30 cellular contexts compared by ENCODE assay signal in the genomic region with DNA sequence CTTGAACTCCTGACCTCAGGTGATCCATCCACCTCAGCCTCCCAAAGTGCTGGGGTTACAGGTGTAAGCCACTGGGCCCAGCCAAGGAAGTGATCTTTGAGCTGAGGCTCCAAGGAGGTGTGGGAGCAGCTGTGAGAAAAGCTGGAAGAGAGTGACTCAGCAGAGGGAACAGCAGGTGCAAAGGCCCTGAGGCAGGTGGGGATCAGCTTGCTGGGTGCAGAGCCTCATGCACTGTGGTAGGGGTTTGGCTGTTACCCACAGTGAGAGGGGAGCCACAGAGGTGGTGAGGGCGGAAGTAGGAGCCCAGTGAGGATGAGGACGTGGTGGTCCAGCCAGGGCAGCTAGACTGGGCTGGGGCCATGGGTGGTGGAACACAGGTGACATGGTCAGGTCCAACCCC. TPM values are rescaled to one million over a fixed set of nuclear protein-coding genes. Genes with fewer than 3 reads are reported as not detected.
"Had no signal": no experiment of that assay in that cellular context is flagged by ENCODE, and none has a peak within 500 bp of the region (broad histone marks: within the 10 kb centered on the region; RNA-seq: fewer than 3 reads in every experiment).

No MANE protein-coding gene starts in this region.

- ATAC-seq: activated naive CD4-positive, alpha-beta T cell treated with anti-CD3 and anti-CD28 coated beads, Interleukin-2, amount 50 U/mL, for 72 hours; activated T-cell treated with anti-CD3 and anti-CD28 coated beads, Interleukin-2, amount 50 U/mL, for 4 hours; activated T-helper 17 cell treated with anti-CD3 and anti-CD28 coated beads, Interleukin-2, amount 50 U/mL, for 72 hours; gastrocnemius medialis; left cardiac atrium; left ventricle myocardium superior; natural killer cell; stimulated activated naive CD8-positive, alpha-beta T cell treated with anti-CD3 and anti-CD28 coated beads, Interleukin-15, amount 100 ng/mL, for 72 hours; T-cell had no signal

- H3K27ac ChIP-seq: breast epithelium, gastrocnemius medialis, hepatocyte, neutrophil, ovary, right lobe of liver, skin epidermis, upper lobe of left lung, VCaP had no signal

- H3K36me3 ChIP-seq: breast epithelium, gastrocnemius medialis, neutrophil, ovary, right lobe of liver, upper lobe of left lung had no signal

- H3K4me2 ChIP-seq: hepatocyte had no signal

- H3K36me3 Mint-ChIP-seq: activated CD4-positive, alpha-beta memory T cell treated with anti-CD3 and anti-CD28 coated beads for 36 hours; activated naive CD4-positive, alpha-beta T cell treated with anti-CD3 and anti-CD28 coated beads, Interleukin-2, amount 50 U/mL, for 72 hours; memory B cell; natural killer cell; T-cell had no signal

- FAIRE-seq: keratinocyte had no signal

- H3K4me1 Mint-ChIP-seq: activated T-helper 17 cell treated with anti-CD3 and anti-CD28 coated beads, Interleukin-2, amount 50 U/mL, for 72 hours had no signal

- H3K9me3 Mint-ChIP-seq: activated CD4-positive, alpha-beta memory T cell treated with anti-CD3 and anti-CD28 coated beads for 36 hours; activated naive CD4-positive, alpha-beta T cell treated with anti-CD3 and anti-CD28 coated beads, Interleukin-2, amount 50 U/mL, for 72 hours; activated T-cell treated with anti-CD3 and anti-CD28 coated beads, Interleukin-2, amount 50 U/mL, for 4 hours; activated T-helper 17 cell treated with anti-CD3 and anti-CD28 coated beads, Interleukin-2, amount 50 U/mL, for 72 hours; dendritic cell treated with granulocyte-macrophage colony-stimulating factor and Interleukin-4, amounts not matched to agents 40 ng/mL and 50 ng/mL, for 4 days; natural killer cell; stimulated activated naive CD8-positive, alpha-beta T cell treated with anti-CD3 and anti-CD28 coated beads, Interleukin-15, amount 100 ng/mL, for 72 hours; T-cell; T-helper 2 cell treated with Interferon-gamma antibody and Interleukin-4, amounts not matched to agents 5 μg/mL and 100 μg/mL, for 36 hours had no signal

- H3K4me3 ChIP-seq: breast epithelium, gastrocnemius medialis, hepatocyte, ovary, right lobe of liver, skin epidermis, upper lobe of left lung had no signal

- H2AFZ ChIP-seq: hepatocyte had no signal

- DNase-seq: activated CD4-positive, alpha-beta memory T cell treated with anti-CD3 and anti-CD28 coated beads for 36 hours; activated CD4-positive, alpha-beta T cell treated with anti-CD3 and anti-CD28 coated beads for 48 hours; activated gamma-delta T cell treated with Interleukin-2 at 50 U/mL for 16 hours; activated T-cell treated with anti-CD3 and anti-CD28 coated beads, Interleukin-2, amount 50 U/mL, for 4 hours; central memory CD4-positive, alpha-beta T cell; effector CD4-positive, alpha-beta T cell; gastrocnemius medialis; left cardiac atrium; left ventricle myocardium superior; natural killer cell; ovary; right lobe of liver; stimulated activated CD4-positive, alpha-beta T cell treated with anti-CD3 and anti-CD28 coated beads, Interleukin-12 subunit alpha, Interleukin-12 subunit beta, amount 100 ng/mL, for 4 hours; stimulated activated CD4-positive, alpha-beta T cell treated with anti-CD3 and anti-CD28 coated beads, Interleukin-4, amount 100 ng/mL, for 1 hour; stimulated activated naive CD8-positive, alpha-beta T cell treated with anti-CD3 and anti-CD28 coated beads, Interleukin-15, amount 100 ng/mL, for 72 hours; substantia nigra; T-cell; upper lobe of left lung had no signal

- H3K9me3 ChIP-seq: gastrocnemius medialis, neutrophil, ovary, right lobe of liver, upper lobe of left lung had no signal

- H3K4me3 Mint-ChIP-seq: activated CD4-positive, alpha-beta memory T cell treated with anti-CD3 and anti-CD28 coated beads for 36 hours; activated T-cell treated with anti-CD3 and anti-CD28 coated beads, Interleukin-2, amount 50 U/mL, for 4 hours; activated T-helper 17 cell treated with anti-CD3 and anti-CD28 coated beads, Interleukin-2, amount 50 U/mL, for 72 hours; dendritic cell treated with granulocyte-macrophage colony-stimulating factor and Interleukin-4, amounts not matched to agents 40 ng/mL and 50 ng/mL, for 4 days; memory B cell; natural killer cell; stimulated activated naive CD8-positive, alpha-beta T cell treated with anti-CD3 and anti-CD28 coated beads, Interleukin-15, amount 100 ng/mL, for 72 hours; T-cell; T-helper 2 cell treated with Interferon-gamma antibody and Interleukin-4, amounts not matched to agents 5 μg/mL and 100 μg/mL, for 36 hours had no signal

- H3K27ac Mint-ChIP-seq: activated CD4-positive, alpha-beta memory T cell treated with anti-CD3 and anti-CD28 coated beads for 36 hours; activated naive CD4-positive, alpha-beta T cell treated with anti-CD3 and anti-CD28 coated beads, Interleukin-2, amount 50 U/mL, for 72 hours; activated T-helper 17 cell treated with anti-CD3 and anti-CD28 coated beads, Interleukin-2, amount 50 U/mL, for 72 hours; dendritic cell treated with granulocyte-macrophage colony-stimulating factor and Interleukin-4, amounts not matched to agents 40 ng/mL and 50 ng/mL, for 4 days; memory B cell; natural killer cell; progenitor cell of endocrine pancreas; T-helper 2 cell treated with Interferon-gamma antibody and Interleukin-4, amounts not matched to agents 5 μg/mL and 100 μg/mL, for 36 hours had no signal

RNA-seq across cellular contexts. Expression of a gene that starts 6.5 kb away (rescaled TPM):
- total RNA-seq: activated CD4-positive, alpha-beta memory T cell treated with anti-CD3 and anti-CD28 coated beads for 36 hours had no signal
